ENCODE assay signal across 17 cellular contexts in genomic region chr12:94795053-94795452, GRCh38.
A peak's percentile ranks its signal among the peaks of the same experiment; 100 is the strongest.
DNase-seq lines count a peak whose midpoint lies in the region; ATAC-seq and TF ChIP-seq lines count a peak whose summit lies in the region.
"Had no signal": no experiment of that assay in that cellular context is flagged by ENCODE, and none has a peak within 500 bp of the region (broad histone marks: within the 10 kb centered on the region; RNA-seq: fewer than 3 reads in every experiment).

No MANE protein-coding gene starts in this region.

- no peak overlapping the region for H3K14ac ChIP-seq in mesenchymal stem cell (ENCODE audit: low read length in 2 of 2)

- H3K36me3 ChIP-seq in HCT116 (ENCODE audit: control insufficient read depth in 1 of 2, insufficient read depth in 2 of 2, low read length in 2 of 2): no peaks in the 10 kb centered on the region
- H3K36me3 ChIP-seq in mesenchymal stem cell (ENCODE audit: control insufficient read depth in 1 of 2, insufficient read depth in 2 of 2, low read depth in 1 of 2, low read length in 2 of 2): no peaks in the 10 kb centered on the region
- no peaks in the 10 kb centered on the region for H3K36me3 ChIP-seq in left ventricle myocardium inferior
- H3K36me3 ChIP-seq in CD8-positive, alpha-beta T cell (ENCODE audit: insufficient read depth, low read length): no peaks in the 10 kb centered on the region

- H3K79me1 ChIP-seq in mesenchymal stem cell (replicated peaks; ENCODE audit: low read length, poor library complexity, severe bottlenecking): no peaks in the 10 kb centered on the region

- intact Hi-C loops in HCT116 (cut with micrococcal nuclease): no loop called here
- intact Hi-C loops in left ventricle myocardium inferior (cut with micrococcal nuclease): no loop called here
- intact Hi-C loops in CD8-positive, alpha-beta T cell (cut with DNase I, micrococcal nuclease): no loop called here

- no peak for TF ChIP-seq POLR2A in HCT116 (IDR thresholded peaks at IDR 0.05; ENCODE audit: borderline replicate concordance, extremely low read depth, insufficient read depth, insufficient read length)

- H3K4me2 ChIP-seq in HCT116 (ENCODE audit: low read length) (peak overlapping the region; percentile 71), mesenchymal stem cell (ENCODE audit: low read length, poor library complexity, severe bottlenecking) (no peak overlapping the region)

- no peak overlapping the region for H4K91ac ChIP-seq in mesenchymal stem cell (ENCODE audit: low read length)

- no peak overlapping the region for H2BK12ac ChIP-seq in mesenchymal stem cell (ENCODE audit: low read length in 2 of 2)

- no peaks in the 10 kb centered on the region for H4K20me1 ChIP-seq in HCT116 (ENCODE audit: insufficient read depth)

- H3K27me3 Mint-ChIP-seq in WTC11 (ENCODE audit: low read depth): no peaks in the 10 kb centered on the region
- peaks cover 2% of the 10 kb centered on the region for H3K27me3 Mint-ChIP-seq in CD8-positive, alpha-beta T cell (ENCODE audit: low read depth)
- H3K27me3 Mint-ChIP-seq: B cell; CD4-positive, CD25-positive, alpha-beta regulatory T cell had no signal

- no peak overlapping the region for H3K4ac ChIP-seq in mesenchymal stem cell (ENCODE audit: low read depth in 1 of 2, low read length in 2 of 2)

- in situ Hi-C loops in ACHN (cut with HindIII; ENCODE audit: low pct_ligation_motif_present, low pct_unique_long_range_greater_than_20kb, low sequenced_read_pairs): no loop called here

- TF ChIP-seq RAD21 in HCT116 (IDR thresholded peaks at IDR 0.05; ENCODE audit: low read depth): no peak

- H3K27ac Mint-ChIP-seq in WTC11: peak overlapping the region; percentile 55; the same call in 1 of the 2 replicates
- H3K27ac Mint-ChIP-seq in CD8-positive, alpha-beta T cell: no peak overlapping the region
- H3K27ac Mint-ChIP-seq: B cell; CD4-positive, CD25-positive, alpha-beta regulatory T cell had no signal

- H3K4me1 Mint-ChIP-seq in WTC11: peaks cover 11% of the 10 kb centered on the region
- H3K4me1 Mint-ChIP-seq in CD8-positive, alpha-beta T cell (ENCODE audit: low read depth): peaks cover 11% of the 10 kb centered on the region

- H3K4me1 ChIP-seq in HCT116 (ENCODE audit: control insufficient read depth in 1 of 2, insufficient read depth in 2 of 2, low read length in 2 of 2) (peaks cover 14 to 20% of the 10 kb centered on the region in 2 experiments), mesenchymal stem cell (ENCODE audit: control insufficient read depth, insufficient read depth, low read depth, low read length) (peaks cover 12% of the 10 kb centered on the region), left ventricle myocardium inferior (no peaks in the 10 kb centered on the region)
- no peaks in the 10 kb centered on the region for H3K4me1 ChIP-seq in CD8-positive, alpha-beta T cell (ENCODE audit: insufficient read depth, low read length)

- no peaks in the 10 kb centered on the region for H3K9me2 ChIP-seq in HCT116 (ENCODE audit: insufficient read depth)

- no peak overlapping the region for H3K23ac ChIP-seq in mesenchymal stem cell (ENCODE audit: low read length in 2 of 2)

- no peaks in the 10 kb centered on the region for H3K27me3 ChIP-seq in HCT116 (ENCODE audit: insufficient read depth, low read length)
- peaks cover 3 to 26% of the 10 kb centered on the region in 2 experiments for H3K27me3 ChIP-seq in mesenchymal stem cell (ENCODE audit: control insufficient read depth in 1 of 2, insufficient read depth in 1 of 2, low read length in 2 of 2)
- H3K27me3 ChIP-seq in left ventricle myocardium inferior (ENCODE audit: low read depth): peaks cover 22% of the 10 kb centered on the region
- H3K27me3 ChIP-seq in CD8-positive, alpha-beta T cell (ENCODE audit: insufficient read depth, low read length): no peaks in the 10 kb centered on the region

- H2AK5ac ChIP-seq in mesenchymal stem cell (ENCODE audit: low read length, severe bottlenecking): peak overlapping the region; percentile 68

- H2BK5ac ChIP-seq in mesenchymal stem cell (ENCODE audit: low read depth, low read length, poor library complexity, severe bottlenecking): no peak overlapping the region

- POLR2A ChIA-PET in HCT116 (lab: Charles Lee): no interaction called here
- POLR2A ChIA-PET in WTC11 (lab: Charles Lee): no interaction called here
- POLR2A ChIA-PET in RWPE1 (lab: Yijun Ruan, JAX; ENCODE audit: low non-redundant PET): no interaction called here
- POLR2A ChIA-PET in CD8-positive, alpha-beta T cell (lab: Charles Lee): no interaction called here

- H3K4me3 Mint-ChIP-seq in WTC11: no peak overlapping the region
- no peak overlapping the region for H3K4me3 Mint-ChIP-seq in CD8-positive, alpha-beta T cell
- H3K4me3 Mint-ChIP-seq: B cell; CD4-positive, CD25-positive, alpha-beta regulatory T cell had no signal

- BruUV-seq in HCT116 (replicated peaks; lab: Mats Ljungman, UMichigan): no TSS peak

- H4K8ac ChIP-seq in mesenchymal stem cell (ENCODE audit: low read length): no peak overlapping the region

- H3K79me2 ChIP-seq in HCT116 (ENCODE audit: insufficient read depth, low read length): no peaks in the 10 kb centered on the region

- no peak overlapping the region for H3K27ac ChIP-seq in HCT116 (ENCODE audit: low read depth, low read length)
- no peak overlapping the region for H3K27ac ChIP-seq in mesenchymal stem cell (ENCODE audit: low read length, poor library complexity, severe bottlenecking)
- H3K27ac ChIP-seq in left ventricle myocardium inferior (replicated peaks): no peak overlapping the region
- H3K27ac ChIP-seq in RWPE1: no peak overlapping the region
- H3K27ac ChIP-seq in CD8-positive, alpha-beta T cell (ENCODE audit: low read depth, low read length): no peak overlapping the region
- H3K27ac ChIP-seq: GM23248 had no signal

- no peaks in the 10 kb centered on the region for H3K9me3 Mint-ChIP-seq in WTC11
- no peaks in the 10 kb centered on the region for H3K9me3 Mint-ChIP-seq in CD8-positive, alpha-beta T cell
- H3K9me3 Mint-ChIP-seq: CD4-positive, CD25-positive, alpha-beta regulatory T cell had no signal

- H3K9me3 ChIP-seq in HCT116 (ENCODE audit: control insufficient read depth in 1 of 2, insufficient read depth in 1 of 2, low read depth in 1 of 2, low read length in 2 of 2): no peaks in the 10 kb centered on the region
- no peaks in the 10 kb centered on the region for H3K9me3 ChIP-seq in mesenchymal stem cell (ENCODE audit: control insufficient read depth, low read length)
- H3K9me3 ChIP-seq in left ventricle myocardium inferior (replicated peaks): no peaks in the 10 kb centered on the region
- no peaks in the 10 kb centered on the region for H3K9me3 ChIP-seq in CD8-positive, alpha-beta T cell (ENCODE audit: low read length)

- ATAC-seq in HCT116 (peak; percentile 37), WTC11 (no peak), GM19452 (IDR thresholded peaks at IDR 0.05; ENCODE audit: unreplicated experiment) (no peak)
- no peak for ATAC-seq in CD8-positive, alpha-beta T cell

- no peak overlapping the region for H2BK120ac ChIP-seq in mesenchymal stem cell (ENCODE audit: low read depth, low read length)

- H3K4me3 ChIP-seq in HCT116 (replicated peaks in 1 of 2; ENCODE audit: low read depth in 1 of 2, low read length in 2 of 2) (no peak overlapping the region), mesenchymal stem cell (ENCODE audit: insufficient read depth in 1 of 2, low read depth in 1 of 2, low read length in 2 of 2) (no peak overlapping the region), left ventricle myocardium inferior (no peak overlapping the region)
- H3K4me3 ChIP-seq in CD8-positive, alpha-beta T cell (ENCODE audit: low read depth, low read length): no peak overlapping the region
- H3K4me3 ChIP-seq: GM23248 had no signal

- WGBS in mesenchymal stem cell: 57% methylated on average over 1 of the region's 4 CpGs

- CTCF ChIA-PET in HCT116 (lab: Charles Lee): no interaction called here
- CTCF ChIA-PET in WTC11 (lab: Charles Lee): interaction anchor here (0.6 kb wide), 1 partner anchor 80 kb away, joined by 4 read pairs; no protein-coding TSS in a partner anchor
- CTCF ChIA-PET in RWPE1 (lab: Yijun Ruan, JAX): no interaction called here
- CTCF ChIA-PET in CD8-positive, alpha-beta T cell (lab: Charles Lee): no interaction called here

- DNase-seq in ACHN (peak; percentile 11), HCT116 (ENCODE audit: low read depth, low spot score) (no peak), WTC11 (ENCODE audit: low spot score) (no peak), mesenchymal stem cell (no peak), left ventricle myocardium inferior (no peak), RWPE1 (ENCODE audit: low spot score) (no peak)
- DNase-seq in CD8-positive, alpha-beta T cell: no peak
- DNase-seq: KBM-7; NCI-H1048; NCI-H526 treated with DMSO at 0.1 percent for 48 hours; NK-92 treated with Interleukin-12 subunit alpha and Interleukin-12 subunit beta, amount 100 ng/mL, for 24 hours; OCI-M1; RPMI8226 had no signal

- H3K9ac ChIP-seq in HCT116 (ENCODE audit: low read length) (no peak overlapping the region), mesenchymal stem cell (ENCODE audit: low read length) (no peak overlapping the region)
- H3K9ac ChIP-seq: GM23248 had no signal

- no peak overlapping the region for H3K18ac ChIP-seq in mesenchymal stem cell (ENCODE audit: low read depth in 1 of 2, low read length in 2 of 2)

- RAD21 ChIA-PET in HCT116 (lab: Charles Lee; ENCODE audit: low non-redundant PET in 1 of 2, low total read pairs in 2 of 2, uncharacterized antibody in 2 of 2, unreplicated experiment in 2 of 2): no interaction called here

- H2AFZ ChIP-seq in HCT116 (ENCODE audit: low read depth, low read length, poor library complexity, severe bottlenecking) (peak overlapping the region; percentile 51), mesenchymal stem cell (ENCODE audit: low read depth, low read length) (no peak overlapping the region)
- H2AFZ ChIP-seq: GM23248 had no signal

- TF ChIP-seq CTCF in HCT116 (IDR thresholded peaks at IDR 0.05 in 2 of 3, conservative IDR thresholded peaks at IDR 0.05 in 1 of 3; ENCODE audit: borderline replicate concordance in 1 of 3, insufficient read depth in 1 of 3, low read depth in 2 of 3, low read length in 2 of 3) (no peak), WTC11 (IDR thresholded peaks at IDR 0.05) (no peak), left ventricle myocardium inferior (IDR thresholded peaks at IDR 0.05; ENCODE audit: borderline replicate concordance) (no peak), RWPE1 (conservative IDR thresholded peaks at IDR 0.05; ENCODE audit: low read depth) (no peak)
- TF ChIP-seq CTCF in CD8-positive, alpha-beta T cell (IDR thresholded peaks at IDR 0.05): no peak

- no peaks in the 10 kb centered on the region for H3K36me3 Mint-ChIP-seq in WTC11
- H3K36me3 Mint-ChIP-seq in CD8-positive, alpha-beta T cell: no peaks in the 10 kb centered on the region
- H3K36me3 Mint-ChIP-seq: CD4-positive, CD25-positive, alpha-beta regulatory T cell had no signal

- no peak overlapping the region for H2BK15ac ChIP-seq in mesenchymal stem cell (ENCODE audit: low read depth, poor library complexity, severe bottlenecking)

TF ChIP-seq in HCT116, 20 proteins besides CTCF, POLR2A, EP300 and RAD21 (continues in another document):
- TF ChIP-seq ZNF274 (IDR thresholded peaks at IDR 0.05; ENCODE audit: low read depth, low read length) (no peak), TCF7L2 (IDR thresholded peaks at IDR 0.05; ENCODE audit: borderline replicate concordance, extremely low read depth, insufficient read depth, insufficient read length) (no peak)

TF ChIP-seq in WTC11, 78 proteins besides CTCF, POLR2A, EP300 and RAD21 (continues in another document):
- TF ChIP-seq SMAD4 (CRISPR knock-in tag; IDR thresholded peaks at IDR 0.05) (no peak), SMAD3 (CRISPR knock-in tag; IDR thresholded peaks at IDR 0.05; ENCODE audit: borderline replicate concordance) (no peak)
